21 cellular contexts compared by ENCODE assay signal in the genomic region with DNA sequence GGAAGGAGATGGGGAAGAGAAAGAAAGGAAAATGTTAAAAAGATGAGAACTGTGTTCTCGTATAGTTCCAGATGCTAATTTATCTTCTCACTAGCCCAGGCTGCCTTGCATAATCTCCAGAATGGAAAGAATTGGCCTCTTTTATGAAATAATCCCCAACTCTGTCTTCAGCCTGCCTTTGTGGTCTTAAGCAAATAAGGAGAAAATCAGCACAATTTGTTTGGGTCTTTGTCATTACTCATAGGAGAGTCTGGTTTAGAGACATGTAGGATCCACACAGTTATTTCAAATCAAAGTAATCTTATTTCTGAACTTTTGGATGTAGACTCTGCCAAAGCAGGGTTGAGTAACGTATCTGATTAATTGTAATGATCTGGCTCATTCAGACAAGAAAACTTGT.
"Had no signal": no experiment of that assay in that cellular context is flagged by ENCODE, and none has a peak within 500 bp of the region (broad histone marks: within the 10 kb centered on the region; RNA-seq: fewer than 3 reads in every experiment).

No MANE protein-coding gene starts in this region.

- H3K27ac ChIP-seq: colonic mucosa, gastroesophageal sphincter, psoas muscle, right lobe of liver, skin epidermis, suprapubic skin, thyroid gland had no signal

- DNase-seq: cerebellar nuclear complex; colonic mucosa; effector CD4-positive, alpha-beta T cell; endodermal cell; erythroblast; glutamatergic neuron; immature natural killer cell; left colon; left ventricle myocardium superior; mesenchymal stem cell; naive B cell; psoas muscle; retina; right lobe of liver; stimulated activated CD4-positive, alpha-beta T cell treated with anti-CD3 and anti-CD28 coated beads, Interleukin-12 subunit alpha, Interleukin-12 subunit beta, amount 100 ng/mL, for 4 hours; stimulated activated naive CD4-positive, alpha-beta T cell treated with Interleukin-2 at 50 U/mL for 16 hours; thyroid gland had no signal

- H3K36me3 ChIP-seq: colonic mucosa, gastroesophageal sphincter, right lobe of liver, suprapubic skin, thyroid gland had no signal

- ATAC-seq: gastroesophageal sphincter, left colon, left ventricle myocardium superior, psoas muscle, right lobe of liver had no signal

- H3K27me3 ChIP-seq: colonic mucosa, gastroesophageal sphincter, right lobe of liver, thyroid gland had no signal

- H3K9me3 ChIP-seq: colonic mucosa, gastroesophageal sphincter, psoas muscle, right lobe of liver, suprapubic skin, thyroid gland had no signal

- H3K4me1 ChIP-seq: colonic mucosa, gastroesophageal sphincter, psoas muscle, right lobe of liver, suprapubic skin, thyroid gland had no signal

- H3K4me3 ChIP-seq: colonic mucosa, gastroesophageal sphincter, lung, psoas muscle, right lobe of liver, skin epidermis, suprapubic skin, thyroid gland had no signal
